In the genomic region with DNA sequence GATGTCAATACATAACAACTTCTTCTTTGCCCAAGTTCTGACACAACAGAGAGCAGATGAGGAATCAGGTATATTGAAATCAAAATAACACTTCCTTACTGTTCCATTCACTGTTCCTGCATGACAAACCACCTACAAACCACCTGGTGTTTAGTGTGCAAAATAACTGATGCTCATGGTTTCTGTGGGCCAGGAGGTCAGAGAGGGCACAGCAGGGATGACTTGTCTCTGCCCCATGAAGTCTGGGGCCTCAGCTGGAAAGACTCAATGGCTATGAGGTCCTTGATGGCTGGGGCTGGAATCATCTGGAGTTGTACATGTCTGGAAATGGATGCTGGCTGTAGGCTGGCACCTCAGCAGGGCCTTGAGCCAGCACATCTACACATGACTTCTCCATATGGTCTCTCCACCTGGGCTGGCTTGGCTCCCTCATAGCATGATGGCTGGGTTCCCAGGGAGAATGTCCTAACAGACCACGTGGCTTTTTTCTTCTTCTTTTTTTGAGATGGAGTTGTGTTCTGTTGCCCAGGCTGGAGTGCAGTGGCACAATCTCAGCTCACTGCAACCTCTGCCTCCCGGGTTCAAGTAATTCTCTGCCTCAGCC, we compare ENCODE assay signal across 19 cellular contexts. TPM values are rescaled to one million over a fixed set of nuclear protein-coding genes. Genes with fewer than 3 reads are reported as not detected.
DNase-seq lines count a peak whose midpoint lies in the region; ATAC-seq and TF ChIP-seq lines count a peak whose summit lies in the region.
"Had no signal": no experiment of that assay in that cellular context is flagged by ENCODE, and none has a peak within 500 bp of the region (broad histone marks: within the 10 kb centered on the region; RNA-seq: fewer than 3 reads in every experiment).

No MANE protein-coding gene starts in this region.

- no peaks in the 10 kb centered on the region for H3K27me3 Mint-ChIP-seq in CD4-positive, CD25-positive, alpha-beta regulatory T cell

- H3K27me3 ChIP-seq in CD4-positive, CD25-positive, alpha-beta regulatory T cell (ENCODE audit: control insufficient read depth, insufficient read depth, low read length): no peaks in the 10 kb centered on the region
- no peaks in the 10 kb centered on the region for H3K27me3 ChIP-seq in H7 (ENCODE audit: control insufficient read depth, insufficient read depth, low read length)
- H3K27me3 ChIP-seq: heart right ventricle, left lung had no signal

- H3K27ac ChIP-seq in CD4-positive, CD25-positive, alpha-beta regulatory T cell (ENCODE audit: insufficient read depth, low read length, poor library complexity, severe bottlenecking): no peak overlapping the region
- H3K27ac ChIP-seq: coronary artery, epithelial cell of prostate, heart right ventricle, left lung had no signal

- no peak overlapping the region for H3K4me3 Mint-ChIP-seq in CD4-positive, CD25-positive, alpha-beta regulatory T cell
- H3K4me3 Mint-ChIP-seq: IgD-negative memory B cell had no signal

- H3K9me3 ChIP-seq in CD4-positive, CD25-positive, alpha-beta regulatory T cell (ENCODE audit: control insufficient read depth in 2 of 2, low read length in 2 of 2): no peaks in the 10 kb centered on the region
- H3K9me3 ChIP-seq: heart right ventricle, left lung had no signal

- peak overlapping the region in 2 of 3 donors; percentile 22 to 36 for H3K27ac Mint-ChIP-seq in CD4-positive, CD25-positive, alpha-beta regulatory T cell
- H3K27ac Mint-ChIP-seq: IgD-negative memory B cell had no signal

- no peaks in the 10 kb centered on the region for H3K36me3 Mint-ChIP-seq in CD4-positive, CD25-positive, alpha-beta regulatory T cell
- H3K36me3 Mint-ChIP-seq: IgD-negative memory B cell had no signal

- DNase-seq in CD4-positive, CD25-positive, alpha-beta regulatory T cell: no peak
- DNase-seq in H7 (peak; percentile 19), NCI-H69 (lab: John Stamatoyannopoulos, UW) (peak; percentile 71), fibroblast of pulmonary artery (ENCODE audit: low read depth) (peak; percentile 24), posterior vena cava (ENCODE audit: low spot score) (no peak), T1000 (lab: John Stamatoyannopoulos, UW) (no peak)
- DNase-seq: activated T-cell treated with anti-CD3 and anti-CD28 coated beads for 4 hours; heart right ventricle; NCI-H2081 treated with DMSO at 0.1 percent for 48 hours; stimulated activated CD4-positive, alpha-beta T cell treated with anti-CD3 and anti-CD28 coated beads, Interleukin-12 subunit alpha, Interleukin-12 subunit beta, amount 100 ng/mL, for 4 hours; SW 1271 had no signal

- TF ChIP-seq CTCF in fibroblast of pulmonary artery (IDR thresholded peaks at IDR 0.05; ENCODE audit: low read length, missing control alignments): no peak

- no peaks in the 10 kb centered on the region for H3K4me1 ChIP-seq in CD4-positive, CD25-positive, alpha-beta regulatory T cell (ENCODE audit: control insufficient read depth, insufficient read depth, low read length, poor library complexity, severe bottlenecking)

- no peak overlapping the region for H3K4me3 ChIP-seq in CD4-positive, CD25-positive, alpha-beta regulatory T cell (ENCODE audit: low read depth, low read length)
- H3K4me3 ChIP-seq in H7 (ENCODE audit: insufficient read depth, low read depth, low read length) (no peak overlapping the region), fibroblast of pulmonary artery (replicated peaks; ENCODE audit: low read depth, low read length) (no peak overlapping the region)
- H3K4me3 ChIP-seq: coronary artery, heart right ventricle, left lung had no signal

- H3K36me3 ChIP-seq in CD4-positive, CD25-positive, alpha-beta regulatory T cell (ENCODE audit: control insufficient read depth, insufficient read depth, low read length): no peaks in the 10 kb centered on the region
- no peaks in the 10 kb centered on the region for H3K36me3 ChIP-seq in H7 (replicated peaks; ENCODE audit: control insufficient read depth, insufficient read depth, low read length)
- H3K36me3 ChIP-seq: heart right ventricle, left lung had no signal

- no peaks in the 10 kb centered on the region for H3K9me3 Mint-ChIP-seq in CD4-positive, CD25-positive, alpha-beta regulatory T cell
- H3K9me3 Mint-ChIP-seq: IgD-negative memory B cell had no signal

- no peaks in the 10 kb centered on the region for H3K4me1 Mint-ChIP-seq in CD4-positive, CD25-positive, alpha-beta regulatory T cell

- intact Hi-C loops in posterior vena cava (cut with DNase I): no loop called here

- no peak for ATAC-seq in CD4-positive, CD25-positive, alpha-beta regulatory T cell (ENCODE audit: low read depth in 2 of 2)
- no peak for ATAC-seq in GM21723 (IDR thresholded peaks at IDR 0.05; ENCODE audit: unreplicated experiment)
- ATAC-seq in GM21381 (IDR thresholded peaks at IDR 0.05; ENCODE audit: unreplicated experiment): no peak
- ATAC-seq: heart right ventricle, left lung had no signal

RNA-seq across cellular contexts. Expression of a gene that starts 7.4 kb away (rescaled TPM):
- not detected for total RNA-seq in CD4-positive, CD25-positive, alpha-beta regulatory T cell
- not detected for polyA plus RNA-seq in CD4-positive, CD25-positive, alpha-beta regulatory T cell
- 0.21 TPM in 1 of 2 replicates, not detected in the other for total RNA-seq in H7 (2014; rRNA removed; shearing (Covaris generic))
- total RNA-seq in posterior vena cava: 1 to 10 TPM; 2.5 to 6.5 TPM
- total RNA-seq: H1, temporal lobe had no signal

RNA-seq across cellular contexts. Expression of a gene that starts 25.2 kb away (rescaled TPM):
- total RNA-seq in CD4-positive, CD25-positive, alpha-beta regulatory T cell: 9.4 TPM
- polyA plus RNA-seq in CD4-positive, CD25-positive, alpha-beta regulatory T cell: 1 to 10 TPM in 2 of 4 donors, under 1 TPM in 2; 0.71 to 2.6 (median 0.91) TPM
- 424 and 491 TPM in 2 replicates for total RNA-seq in H7 (2014; rRNA removed; shearing (Covaris generic))
- 100 to 1,000 TPM; 117 to 145 TPM for total RNA-seq in posterior vena cava

Comparison
In these comparisons a context has a peak if more than half of its experiments do, and no peak if none do; other contexts are left out.
1. DNase-seq: peak in H7 (single experiment), NCI-H69 (single experiment) and fibroblast of pulmonary artery (single experiment); none in CD4-positive, CD25-positive, alpha-beta regulatory T cell (0 of 3), posterior vena cava (single experiment) and T1000 (single experiment).
2. RNA of a gene that starts 25.2 kb away (total RNA-seq): 424 to 491 TPM in H7 and 117 to 145 TPM in posterior vena cava; 9.4 TPM in CD4-positive, CD25-positive, alpha-beta regulatory T cell (single experiment); every median in the first group is over 10 times any median in the second.